ENCODE assay signal across 9 cellular contexts in genomic region chr6:52305385-52305784, GRCh38. TPM values are rescaled to one million over a fixed set of nuclear protein-coding genes. Genes with fewer than 3 reads are reported as not detected.
DNase-seq lines count a peak whose midpoint lies in the region; ATAC-seq, FAIRE-seq and TF ChIP-seq lines count a peak whose summit lies in the region.
"Had no signal": no experiment of that assay in that cellular context is flagged by ENCODE, and none has a peak within 500 bp of the region (broad histone marks: within the 10 kb centered on the region; RNA-seq: fewer than 3 reads in every experiment).

No MANE protein-coding gene starts in this region.

- H3K27me3 Mint-ChIP-seq in CD4-positive, alpha-beta T cell, result no peaks in the 10 kb centered on the region
- peaks cover 12% of the 10 kb centered on the region for H3K27me3 Mint-ChIP-seq in neural progenitor cell (ENCODE audit: insufficient read depth, low read depth)

- peak overlapping the region; percentile 64 for H3K27ac ChIP-seq in CD4-positive, alpha-beta T cell (ENCODE audit: low read depth, low read length)
- H3K27ac ChIP-seq in K562 (ENCODE audit: extremely low read depth, low read depth, low read length), result no peak overlapping the region; the same call in 2 of the 3 replicates
- H3K27ac ChIP-seq in neural progenitor cell, result no peak overlapping the region
- no peak overlapping the region for H3K27ac ChIP-seq in PC-9
- no peak overlapping the region for H3K27ac ChIP-seq in SJCRH30

- H3K9me1 ChIP-seq in K562 (ENCODE audit: control insufficient read depth, insufficient read depth, low read length), result no peaks in the 10 kb centered on the region

- H3K4me1 ChIP-seq in K562 (replicated peaks in 1 of 2; ENCODE audit: control insufficient read depth in 2 of 2, insufficient read depth in 2 of 2, low read length in 2 of 2) (peaks cover 39 to 45% of the 10 kb centered on the region in 2 experiments), neural progenitor cell (peaks cover 11% of the 10 kb centered on the region), PC-9 (replicated peaks; ENCODE audit: insufficient read depth) (no peaks in the 10 kb centered on the region), SJCRH30 (no peaks in the 10 kb centered on the region)

- POLR2A ChIA-PET in CD4-positive, alpha-beta T cell (lab: Charles Lee), result interaction anchor here (0.5 to 3.7 kb wide), 8 partner anchors 11 to 96 kb away, joined by 3 to 18 read pairs (median 3); partner anchors contain the start of gene MCM3
- POLR2A ChIA-PET in K562 (lab: Yijun Ruan, JAX) (interaction anchor here (0.5 to 1.0 kb wide), 4 partner anchors 11 to 648 kb away, joined by 3 to 4 read pairs (median 3); no protein-coding TSS in a partner anchor), PC-9 (lab: Charles Lee; ENCODE audit: unreplicated experiment) (no interaction called here)

- 53% methylated on average over 5 of the region's 5 CpGs for WGBS in K562 (ENCODE audit: insufficient coverage, low coverage, missing lambda C conversion rate)

- no peak for DNase-seq in CD4-positive, alpha-beta T cell
- DNase-seq in K562 (ENCODE audit: extremely low read depth in 1 of 4, low spot score in 3 of 4) (no peak), neural progenitor cell (ENCODE audit: low spot score) (no peak), hypothalamus (lab: John Stamatoyannopoulos, UW) (no peak), PC-9 (no peak), NCI-H748 treated with DMSO at 0.1 percent for 48 hours (lab: John Stamatoyannopoulos, UW) (no peak), SJCRH30 (no peak)
- DNase-seq: NCI-H82 had no signal

- no peak for FAIRE-seq in K562 (lab: Jason Lieb, UNC)

- peak overlapping the region; percentile 80 for H3K4me3 Mint-ChIP-seq in CD4-positive, alpha-beta T cell
- H3K4me3 Mint-ChIP-seq in neural progenitor cell, result no peak overlapping the region

- intact Hi-C loops in CD4-positive, alpha-beta T cell (cut with DNase I, micrococcal nuclease), result loop anchor here in 1 of 2 experiments (2.0 to 5.0 kb wide), 3 partner anchors 21 to 87 kb away; partner anchors contain the start of genes MCM3 and PAQR8
- intact Hi-C loops in K562 (cut with micrococcal nuclease), result no loop called here
- intact Hi-C loops in PC-9 (cut with micrococcal nuclease; ENCODE audit: unreplicated experiment), result no loop called here

- H3K27me3 ChIP-seq in CD4-positive, alpha-beta T cell (ENCODE audit: control insufficient read depth, insufficient read depth, low read length), result no peaks in the 10 kb centered on the region
- H3K27me3 ChIP-seq in K562 (ENCODE audit: control insufficient read depth in 2 of 2, insufficient read depth in 2 of 2, low read length in 2 of 2) (no peaks in the 10 kb centered on the region), neural progenitor cell (peaks cover 19% of the 10 kb centered on the region), PC-9 (ENCODE audit: insufficient read depth, low read depth) (no peaks in the 10 kb centered on the region), SJCRH30 (no peaks in the 10 kb centered on the region)

- TF ChIP-seq RAD21 in K562 (CRISPR knock-in tag; conservative IDR thresholded peaks at IDR 0.05 in 1 of 2, IDR thresholded peaks at IDR 0.05 in 1 of 2), result no peak

- H3K36me3 ChIP-seq in K562 (ENCODE audit: control insufficient read depth, insufficient read depth, low read length) (no peaks in the 10 kb centered on the region), neural progenitor cell (no peaks in the 10 kb centered on the region), PC-9 (ENCODE audit: low read depth) (no peaks in the 10 kb centered on the region), SJCRH30 (no peaks in the 10 kb centered on the region)

- no peak for TF ChIP-seq EP300 in K562 (IDR thresholded peaks at IDR 0.05; ENCODE audit: low read length)

- H3K4me2 ChIP-seq in K562 (ENCODE audit: insufficient read depth, low read length), result no peak overlapping the region
- H3K4me2 ChIP-seq in neural progenitor cell, result no peak overlapping the region
- H3K4me2 ChIP-seq in PC-9, result no peak overlapping the region

- H3F3A ChIP-seq in neural progenitor cell (ENCODE audit: low read depth) (no peaks in the 10 kb centered on the region), PC-9 (ENCODE audit: insufficient read depth, low read depth) (no peaks in the 10 kb centered on the region)

- no peak for TF ChIP-seq CTCF in CD4-positive, alpha-beta T cell (IDR thresholded peaks at IDR 0.05)
- no peak for TF ChIP-seq CTCF in K562 (IDR thresholded peaks at IDR 0.05 in 2 of 3, conservative IDR thresholded peaks at IDR 0.05 in 1 of 3; ENCODE audit: insufficient read depth in 2 of 3, low read depth in 1 of 3, low read length in 3 of 3)
- TF ChIP-seq CTCF in neural progenitor cell (IDR thresholded peaks at IDR 0.05), result no peak
- no peak for TF ChIP-seq CTCF in PC-9 (conservative IDR thresholded peaks at IDR 0.05)

- peaks cover 83% of the 10 kb centered on the region for H3K4me1 Mint-ChIP-seq in CD4-positive, alpha-beta T cell (ENCODE audit: low read depth)
- peaks cover 44% of the 10 kb centered on the region for H3K4me1 Mint-ChIP-seq in neural progenitor cell

- no peak for ATAC-seq in CD4-positive, alpha-beta T cell (ENCODE audit: poor library complexity)
- peak; percentile 14 for ATAC-seq in HG02798 (IDR thresholded peaks at IDR 0.05; ENCODE audit: poor library complexity, unreplicated experiment)
- ATAC-seq in K562, result no peak

- no peaks in the 10 kb centered on the region for H3K36me3 Mint-ChIP-seq in CD4-positive, alpha-beta T cell (ENCODE audit: low read depth)
- no peaks in the 10 kb centered on the region for H3K36me3 Mint-ChIP-seq in neural progenitor cell

- in situ Hi-C loops in K562 (cut with MboI), result loop anchor here (10.0 kb wide), 1 partner anchor 359 kb away; no protein-coding TSS in a partner anchor

- no peaks in the 10 kb centered on the region for H3K9me3 Mint-ChIP-seq in CD4-positive, alpha-beta T cell
- peaks cover 23% of the 10 kb centered on the region for H3K9me3 Mint-ChIP-seq in neural progenitor cell

- no peak overlapping the region for H3K9ac ChIP-seq in K562 (ENCODE audit: insufficient read depth in 1 of 2, low read depth in 2 of 2, low read length in 2 of 2)
- no peak overlapping the region for H3K9ac ChIP-seq in neural progenitor cell

- H3K4me3 ChIP-seq in K562 (no peak overlapping the region), neural progenitor cell (no peak overlapping the region), PC-9 (no peak overlapping the region), SJCRH30 (no peak overlapping the region)

- TF ChIP-seq POLR2A in K562 (conservative IDR thresholded peaks at IDR 0.05), result no peak

- H4K20me1 ChIP-seq in K562 (replicated peaks; ENCODE audit: control insufficient read depth, insufficient read depth, low read length) (no peaks in the 10 kb centered on the region), neural progenitor cell (ENCODE audit: low read depth) (no peaks in the 10 kb centered on the region), PC-9 (ENCODE audit: insufficient read depth) (no peaks in the 10 kb centered on the region)

- CTCF ChIA-PET in CD4-positive, alpha-beta T cell (lab: Charles Lee), result interaction anchor here (1.3 to 1.4 kb wide), 3 partner anchors 20 to 94 kb away, joined by 3 to 6 read pairs (median 5); partner anchors contain the start of gene MCM3
- CTCF ChIA-PET in K562 (lab: Yijun Ruan, JAX; ENCODE audit: low intra/inter-chr PET ratio) (no interaction called here), PC-9 (lab: Charles Lee) (no interaction called here)

- no peaks in the 10 kb centered on the region for H3K79me2 ChIP-seq in K562 (ENCODE audit: control insufficient read depth, insufficient read depth, low read length)
- no peaks in the 10 kb centered on the region for H3K79me2 ChIP-seq in neural progenitor cell (ENCODE audit: low read depth)
- no peaks in the 10 kb centered on the region for H3K79me2 ChIP-seq in PC-9 (ENCODE audit: low read depth)

- no TSS peak for BruUV-seq in K562 (replicated peaks; lab: Mats Ljungman, UMichigan)
- BruUV-seq in PC-9 (replicated peaks; lab: Mats Ljungman, UMichigan), result no TSS peak

- H3K9me2 ChIP-seq in PC-9 (ENCODE audit: insufficient read depth), result no peaks in the 10 kb centered on the region

- H3K27ac Mint-ChIP-seq in CD4-positive, alpha-beta T cell, result peak overlapping the region; percentile 92
- peak overlapping the region; percentile 26 for H3K27ac Mint-ChIP-seq in neural progenitor cell

- H2AFZ ChIP-seq in K562 (ENCODE audit: low read depth, low read length), result peak overlapping the region; percentile 67; the same call in 1 of the 2 replicates
- H2AFZ ChIP-seq in neural progenitor cell (replicated peaks), result no peak overlapping the region
- H2AFZ ChIP-seq in PC-9, result no peak overlapping the region

- H3K9me3 ChIP-seq in CD4-positive, alpha-beta T cell (ENCODE audit: control insufficient read depth, low read length), result no peaks in the 10 kb centered on the region
- H3K9me3 ChIP-seq in K562 (replicated peaks; ENCODE audit: control insufficient read depth, insufficient read depth, low read depth, low read length) (peaks cover 3% of the 10 kb centered on the region; the same call in 1 of the 2 replicates), neural progenitor cell (ENCODE audit: low read depth) (no peaks in the 10 kb centered on the region), PC-9 (ENCODE audit: insufficient read depth, low read depth) (no peaks in the 10 kb centered on the region), SJCRH30 (replicated peaks) (no peaks in the 10 kb centered on the region)

RNA-seq across cellular contexts. Expression of gene MCM3, which starts 20.8 kb away (rescaled TPM):
- total RNA-seq in CD4-positive, alpha-beta T cell, result 10 to 100 TPM in 1 of 2 experiments, 1 to 10 TPM in 1; 9.3 to 10.1 TPM
- 257 and 369 TPM in 2 replicates for total RNA-seq in K562 (2011; cell fraction: chromatin; rRNA removed; ENCODE audit: low replicate concordance)
- total RNA-seq in K562 (2011; cell fraction: nucleolus; rRNA removed), result 237 and 246 TPM in 2 replicates
- 205 and 228 TPM in 2 replicates for total RNA-seq in K562 (2011; cell fraction: nucleoplasm; rRNA removed)
- 245 and 270 TPM in 2 replicates for total RNA-seq in K562 (2014; rRNA removed)
- total RNA-seq in K562 (2014; rRNA removed; fragmentation: Illumina TruSeq; extraction: Trizol), result 211 and 223 TPM in 2 replicates
- total RNA-seq in K562 (2015; rRNA removed; fragmentation: Illumina TruSeq; extraction: Trizol), result 250 and 258 TPM in 2 replicates
- 187 and 202 TPM in 2 replicates for total RNA-seq in K562 (2021)
- polyA plus RNA-seq in K562 (2011; rRNA removed), result 262 and 272 TPM in 2 replicates
- 181 and 231 TPM in 2 replicates for polyA plus RNA-seq in K562 (2011; cell fraction: cytosol; rRNA removed)
- polyA plus RNA-seq in K562 (2011; cell fraction: nucleus; rRNA removed), result 455 and 511 TPM in 2 replicates
- 160 and 166 TPM in 2 replicates for polyA plus RNA-seq in K562 (2012)
- polyA plus RNA-seq in K562 (2014; fragmentation: Illumina TruSeq; extraction: Trizol), result 222 and 263 TPM in 2 replicates
- 100 to 1,000 TPM in 1 of 2 experiments, 10 to 100 TPM in 1; 76.1 to 141 TPM for polyA plus RNA-seq in K562 (2014; fragmentation: Nextera tagmentation; extraction: Ambion mirVana)
- 238 and 264 TPM in 2 replicates for polyA plus RNA-seq in K562 (2014; rRNA removed)
- polyA minus RNA-seq in K562 (2011; rRNA and poly(A)+ RNA removed), result 320 and 341 TPM in 2 replicates
- polyA minus RNA-seq in K562 (2011; cell fraction: cytosol; rRNA and poly(A)+ RNA removed), result 122 and 130 TPM in 2 replicates
- 198 and 295 TPM in 2 replicates for polyA minus RNA-seq in K562 (2011; cell fraction: nucleus; rRNA and poly(A)+ RNA removed)
- total RNA-seq in neural progenitor cell (ENCODE audit: low replicate concordance), result 224 and 246 TPM in 2 replicates
- 90.9 and 111 TPM in 2 replicates for total RNA-seq in PC-9 (2021)
- total RNA-seq in SJCRH30 (2014; rRNA removed; shearing (Covaris generic)), result 153 and 155 TPM in 2 replicates

RNA-seq across cellular contexts. Expression of gene PAQR8, which starts 56.6 kb away (rescaled TPM):
- 1 to 10 TPM; 1.8 to 1.9 TPM for total RNA-seq in CD4-positive, alpha-beta T cell
- 9.3 and 9.5 TPM in 2 replicates for total RNA-seq in K562 (2011; cell fraction: chromatin; rRNA removed; ENCODE audit: low replicate concordance)
- total RNA-seq in K562 (2011; cell fraction: nucleolus; rRNA removed), result 12.0 and 12.5 TPM in 2 replicates
- total RNA-seq in K562 (2011; cell fraction: nucleoplasm; rRNA removed), result 13.9 and 16.5 TPM in 2 replicates
- total RNA-seq in K562 (2014; rRNA removed) (3.0 and 3.7 TPM in 2 replicates), K562 (2014; rRNA removed; fragmentation: Illumina TruSeq; extraction: Trizol) (4.3 and 4.7 TPM in 2 replicates), K562 (2015; rRNA removed; fragmentation: Illumina TruSeq; extraction: Trizol) (2.9 and 3.2 TPM in 2 replicates), K562 (2021) (5.4 and 7.1 TPM in 2 replicates), neural progenitor cell (ENCODE audit: low replicate concordance) (16.9 and 17.7 TPM in 2 replicates), PC-9 (2021) (3.7 and 4.1 TPM in 2 replicates)
- polyA plus RNA-seq in K562 (2011; rRNA removed) (10.2 and 15.4 TPM in 2 replicates), K562 (2014; fragmentation: Illumina TruSeq; extraction: Trizol) (4.3 and 5.1 TPM in 2 replicates), K562 (2014; fragmentation: Nextera tagmentation; extraction: Ambion mirVana) (1 to 10 TPM; 1.4 TPM), K562 (2014; rRNA removed) (3.5 and 3.8 TPM in 2 replicates)
- 12.7 and 14.5 TPM in 2 replicates for polyA plus RNA-seq in K562 (2011; cell fraction: cytosol; rRNA removed)
- 5.0 and 7.7 TPM in 2 replicates for polyA plus RNA-seq in K562 (2011; cell fraction: nucleus; rRNA removed)
- 4.1 and 5.7 TPM in 2 replicates for polyA plus RNA-seq in K562 (2012)
- polyA minus RNA-seq in K562 (2011; rRNA and poly(A)+ RNA removed), result 13.6 and 19.4 TPM in 2 replicates
- 7.9 and 11.4 TPM in 2 replicates for polyA minus RNA-seq in K562 (2011; cell fraction: cytosol; rRNA and poly(A)+ RNA removed)
- polyA minus RNA-seq in K562 (2011; cell fraction: nucleus; rRNA and poly(A)+ RNA removed), result 4.6 and 9.8 TPM in 2 replicates
- 3.3 and 3.4 TPM in 2 replicates for total RNA-seq in SJCRH30 (2014; rRNA removed; shearing (Covaris generic))
